In the genomic region with DNA sequence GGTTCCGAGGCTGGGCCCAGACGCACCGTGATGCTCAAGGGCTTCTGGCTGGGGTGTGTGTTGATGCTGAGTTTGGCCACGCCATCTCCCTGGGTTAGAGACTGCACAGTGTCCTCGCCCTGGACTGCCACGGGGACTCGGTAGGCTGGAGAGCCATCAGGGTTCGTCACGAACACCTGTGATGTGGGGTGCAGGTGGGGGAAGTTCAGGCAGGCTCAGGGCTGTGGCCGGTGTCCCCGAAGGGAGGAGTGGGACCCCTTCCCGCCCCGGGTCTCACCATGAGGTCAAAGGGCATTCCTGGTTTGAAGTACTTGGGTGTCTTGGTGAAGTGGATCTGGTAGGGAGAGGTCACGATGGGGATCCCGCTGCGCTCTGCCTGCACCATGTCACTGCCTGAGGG, we compare ENCODE assay signal across 1 cellular context.
TF ChIP-seq lines count a peak whose summit lies in the region.

No MANE protein-coding gene starts in this region.

TF ChIP-seq in HepG2, 621 proteins besides CTCF, POLR2A, EP300 and RAD21:
- TF ChIP-seq, protein P1, sequence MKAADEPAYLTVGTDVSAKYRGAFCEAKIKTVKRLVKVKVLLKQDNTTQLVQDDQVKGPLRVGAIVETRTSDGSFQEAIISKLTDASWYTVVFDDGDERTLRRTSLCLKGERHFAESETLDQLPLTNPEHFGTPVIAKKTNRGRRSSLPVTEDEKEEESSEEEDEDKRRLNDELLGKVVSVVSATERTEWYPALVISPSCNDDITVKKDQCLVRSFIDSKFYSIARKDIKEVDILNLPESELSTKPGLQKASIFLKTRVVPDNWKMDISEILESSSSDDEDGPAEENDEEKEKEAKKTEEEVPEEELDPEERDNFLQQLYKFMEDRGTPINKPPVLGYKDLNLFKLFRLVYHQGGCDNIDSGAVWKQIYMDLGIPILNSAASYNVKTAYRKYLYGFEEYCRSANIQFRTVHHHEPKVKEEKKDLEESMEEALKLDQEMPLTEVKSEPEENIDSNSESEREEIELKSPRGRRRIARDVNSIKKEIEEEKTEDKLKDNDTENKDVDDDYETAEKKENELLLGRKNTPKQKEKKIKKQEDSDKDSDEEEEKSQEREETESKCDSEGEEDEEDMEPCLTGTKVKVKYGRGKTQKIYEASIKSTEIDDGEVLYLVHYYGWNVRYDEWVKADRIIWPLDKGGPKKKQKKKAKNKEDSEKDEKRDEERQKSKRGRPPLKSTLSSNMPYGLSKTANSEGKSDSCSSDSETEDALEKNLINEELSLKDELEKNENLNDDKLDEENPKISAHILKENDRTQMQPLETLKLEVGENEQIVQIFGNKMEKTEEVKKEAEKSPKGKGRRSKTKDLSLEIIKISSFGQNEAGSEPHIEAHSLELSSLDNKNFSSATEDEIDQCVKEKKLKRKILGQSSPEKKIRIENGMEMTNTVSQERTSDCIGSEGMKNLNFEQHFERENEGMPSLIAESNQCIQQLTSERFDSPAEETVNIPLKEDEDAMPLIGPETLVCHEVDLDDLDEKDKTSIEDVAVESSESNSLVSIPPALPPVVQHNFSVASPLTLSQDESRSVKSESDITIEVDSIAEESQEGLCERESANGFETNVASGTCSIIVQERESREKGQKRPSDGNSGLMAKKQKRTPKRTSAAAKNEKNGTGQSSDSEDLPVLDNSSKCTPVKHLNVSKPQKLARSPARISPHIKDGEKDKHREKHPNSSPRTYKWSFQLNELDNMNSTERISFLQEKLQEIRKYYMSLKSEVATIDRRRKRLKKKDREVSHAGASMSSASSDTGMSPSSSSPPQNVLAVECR (CRISPR knock-in tag; IDR thresholded peaks at IDR 0.05; ENCODE audit: borderline replicate concordance) = 0 out of 2 replicates have a peak, but pooled peaks have one; percentile 4
- TF ChIP-seq CBX1 (IDR thresholded peaks at IDR 0.05; ENCODE audit: low read depth) = no peak
- peak; percentile 16; the same call in 1 of the 2 replicates for TF ChIP-seq POLR2G (IDR thresholded peaks at IDR 0.05; ENCODE audit: low read depth, low read length)
- no peak for TF ChIP-seq ZNF292 (CRISPR knock-in tag; IDR thresholded peaks at IDR 0.05; ENCODE audit: borderline replicate concordance, low read depth)
- TF ChIP-seq, protein P2, sequence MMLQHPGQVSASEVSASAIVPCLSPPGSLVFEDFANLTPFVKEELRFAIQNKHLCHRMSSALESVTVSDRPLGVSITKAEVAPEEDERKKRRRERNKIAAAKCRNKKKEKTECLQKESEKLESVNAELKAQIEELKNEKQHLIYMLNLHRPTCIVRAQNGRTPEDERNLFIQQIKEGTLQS (CRISPR knock-in tag; IDR thresholded peaks at IDR 0.05) = no peak
- peak; percentile 14; the same call in 1 of the 2 replicates for TF ChIP-seq ZNF768 (CRISPR knock-in tag; IDR thresholded peaks at IDR 0.05)
- TF ChIP-seq, protein P3, sequence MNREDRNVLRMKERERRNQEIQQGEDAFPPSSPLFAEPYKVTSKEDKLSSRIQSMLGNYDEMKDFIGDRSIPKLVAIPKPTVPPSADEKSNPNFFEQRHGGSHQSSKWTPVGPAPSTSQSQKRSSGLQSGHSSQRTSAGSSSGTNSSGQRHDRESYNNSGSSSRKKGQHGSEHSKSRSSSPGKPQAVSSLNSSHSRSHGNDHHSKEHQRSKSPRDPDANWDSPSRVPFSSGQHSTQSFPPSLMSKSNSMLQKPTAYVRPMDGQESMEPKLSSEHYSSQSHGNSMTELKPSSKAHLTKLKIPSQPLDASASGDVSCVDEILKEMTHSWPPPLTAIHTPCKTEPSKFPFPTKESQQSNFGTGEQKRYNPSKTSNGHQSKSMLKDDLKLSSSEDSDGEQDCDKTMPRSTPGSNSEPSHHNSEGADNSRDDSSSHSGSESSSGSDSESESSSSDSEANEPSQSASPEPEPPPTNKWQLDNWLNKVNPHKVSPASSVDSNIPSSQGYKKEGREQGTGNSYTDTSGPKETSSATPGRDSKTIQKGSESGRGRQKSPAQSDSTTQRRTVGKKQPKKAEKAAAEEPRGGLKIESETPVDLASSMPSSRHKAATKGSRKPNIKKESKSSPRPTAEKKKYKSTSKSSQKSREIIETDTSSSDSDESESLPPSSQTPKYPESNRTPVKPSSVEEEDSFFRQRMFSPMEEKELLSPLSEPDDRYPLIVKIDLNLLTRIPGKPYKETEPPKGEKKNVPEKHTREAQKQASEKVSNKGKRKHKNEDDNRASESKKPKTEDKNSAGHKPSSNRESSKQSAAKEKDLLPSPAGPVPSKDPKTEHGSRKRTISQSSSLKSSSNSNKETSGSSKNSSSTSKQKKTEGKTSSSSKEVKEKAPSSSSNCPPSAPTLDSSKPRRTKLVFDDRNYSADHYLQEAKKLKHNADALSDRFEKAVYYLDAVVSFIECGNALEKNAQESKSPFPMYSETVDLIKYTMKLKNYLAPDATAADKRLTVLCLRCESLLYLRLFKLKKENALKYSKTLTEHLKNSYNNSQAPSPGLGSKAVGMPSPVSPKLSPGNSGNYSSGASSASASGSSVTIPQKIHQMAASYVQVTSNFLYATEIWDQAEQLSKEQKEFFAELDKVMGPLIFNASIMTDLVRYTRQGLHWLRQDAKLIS (CRISPR knock-in tag; IDR thresholded peaks at IDR 0.05) = peak; percentile 42; the same call in 1 of the 2 replicates
- TF ChIP-seq ZNF383 (CRISPR knock-in tag; IDR thresholded peaks at IDR 0.05; ENCODE audit: borderline replicate concordance) = no peak
- no peak for TF ChIP-seq ZNF619 (CRISPR knock-in tag; IDR thresholded peaks at IDR 0.05)
- no peak for TF ChIP-seq ETV5 (CRISPR knock-in tag; IDR thresholded peaks at IDR 0.05; ENCODE audit: borderline replicate concordance)
- no peak for TF ChIP-seq DR1 (CRISPR knock-in tag; IDR thresholded peaks at IDR 0.05)
- peak; percentile 80 for TF ChIP-seq RBFOX2 (IDR thresholded peaks at IDR 0.05; ENCODE audit: low read depth, low read length)
- no peak for TF ChIP-seq ARID2 (CRISPR knock-in tag; IDR thresholded peaks at IDR 0.05; ENCODE audit: borderline replicate concordance)
- 0 out of 2 replicates have a peak, but pooled peaks have one; percentile 49 for TF ChIP-seq ZNF350 (CRISPR knock-in tag; IDR thresholded peaks at IDR 0.05; ENCODE audit: borderline replicate concordance, low read depth)
- TF ChIP-seq ZNF780A (CRISPR knock-in tag; IDR thresholded peaks at IDR 0.05) = no peak
- no peak for TF ChIP-seq ZNF615 (CRISPR knock-in tag; IDR thresholded peaks at IDR 0.05; ENCODE audit: borderline replicate concordance)
- TF ChIP-seq HNRNPL (IDR thresholded peaks at IDR 0.05; ENCODE audit: low read depth, low read length) = peak; percentile 54; the same call in 1 of the 2 replicates
- peak; percentile 98 for TF ChIP-seq AGO2 (optimal IDR thresholded peaks at IDR 0.05; ENCODE audit: low read depth, low read length)
- no peak for TF ChIP-seq ZNF598 (CRISPR knock-in tag; IDR thresholded peaks at IDR 0.05; ENCODE audit: borderline replicate concordance)
- no peak for TF ChIP-seq ZNF317 (CRISPR knock-in tag; IDR thresholded peaks at IDR 0.05)
- no peak for TF ChIP-seq XBP1 (CRISPR knock-in tag; IDR thresholded peaks at IDR 0.05)
- TF ChIP-seq ZSCAN20 (CRISPR knock-in tag; IDR thresholded peaks at IDR 0.05; ENCODE audit: borderline replicate concordance) = no peak
- no peak for TF ChIP-seq SIX1 (CRISPR knock-in tag; IDR thresholded peaks at IDR 0.05; ENCODE audit: borderline replicate concordance)
- TF ChIP-seq NONO (IDR thresholded peaks at IDR 0.05) = no peak
- TF ChIP-seq NONO (CRISPR knock-in tag; conservative IDR thresholded peaks at IDR 0.05) = 0 out of 2 replicates have a peak, but pooled peaks have one; percentile 50
- no peak for TF ChIP-seq AGO1 (IDR thresholded peaks at IDR 0.05; ENCODE audit: low read depth, low read length, poor library complexity, severe bottlenecking)
- no peak for TF ChIP-seq TCF12 (IDR thresholded peaks at IDR 0.05)
- no peak for TF ChIP-seq TCF12 (CRISPR knock-in tag; IDR thresholded peaks at IDR 0.05)
- TF ChIP-seq, protein P4, sequence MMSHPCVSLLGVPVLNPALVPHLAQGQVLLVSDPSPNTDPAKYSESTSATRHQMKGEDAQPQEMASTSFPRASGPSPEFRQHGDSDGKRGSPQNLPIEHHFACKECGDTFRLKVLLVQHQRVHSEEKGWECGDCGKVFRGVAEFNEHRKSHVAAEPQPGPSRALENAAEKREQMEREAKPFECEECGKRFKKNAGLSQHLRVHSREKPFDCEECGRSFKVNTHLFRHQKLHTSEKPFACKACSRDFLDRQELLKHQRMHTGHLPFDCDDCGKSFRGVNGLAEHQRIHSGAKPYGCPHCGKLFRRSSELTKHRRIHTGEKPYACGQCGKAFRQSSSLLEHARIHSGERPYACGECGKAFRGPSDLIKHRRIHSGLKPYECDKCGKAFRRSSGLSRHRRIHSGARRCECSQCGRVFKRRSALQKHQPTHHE (CRISPR knock-in tag; IDR thresholded peaks at IDR 0.05; ENCODE audit: borderline replicate concordance) = no peak
- TF ChIP-seq SMAD9 (CRISPR knock-in tag; IDR thresholded peaks at IDR 0.05) = no peak
- 0 out of 2 replicates have a peak, but pooled peaks have one; percentile 30 for TF ChIP-seq ZC3H13 (CRISPR knock-in tag; IDR thresholded peaks at IDR 0.05)
- TF ChIP-seq CBFB (CRISPR knock-in tag; IDR thresholded peaks at IDR 0.05) = no peak
- TF ChIP-seq, protein P5, sequence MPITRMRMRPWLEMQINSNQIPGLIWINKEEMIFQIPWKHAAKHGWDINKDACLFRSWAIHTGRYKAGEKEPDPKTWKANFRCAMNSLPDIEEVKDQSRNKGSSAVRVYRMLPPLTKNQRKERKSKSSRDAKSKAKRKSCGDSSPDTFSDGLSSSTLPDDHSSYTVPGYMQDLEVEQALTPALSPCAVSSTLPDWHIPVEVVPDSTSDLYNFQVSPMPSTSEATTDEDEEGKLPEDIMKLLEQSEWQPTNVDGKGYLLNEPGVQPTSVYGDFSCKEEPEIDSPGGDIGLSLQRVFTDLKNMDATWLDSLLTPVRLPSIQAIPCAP (CRISPR knock-in tag; IDR thresholded peaks at IDR 0.05; ENCODE audit: low read depth) = no peak
- TF ChIP-seq, protein P6, sequence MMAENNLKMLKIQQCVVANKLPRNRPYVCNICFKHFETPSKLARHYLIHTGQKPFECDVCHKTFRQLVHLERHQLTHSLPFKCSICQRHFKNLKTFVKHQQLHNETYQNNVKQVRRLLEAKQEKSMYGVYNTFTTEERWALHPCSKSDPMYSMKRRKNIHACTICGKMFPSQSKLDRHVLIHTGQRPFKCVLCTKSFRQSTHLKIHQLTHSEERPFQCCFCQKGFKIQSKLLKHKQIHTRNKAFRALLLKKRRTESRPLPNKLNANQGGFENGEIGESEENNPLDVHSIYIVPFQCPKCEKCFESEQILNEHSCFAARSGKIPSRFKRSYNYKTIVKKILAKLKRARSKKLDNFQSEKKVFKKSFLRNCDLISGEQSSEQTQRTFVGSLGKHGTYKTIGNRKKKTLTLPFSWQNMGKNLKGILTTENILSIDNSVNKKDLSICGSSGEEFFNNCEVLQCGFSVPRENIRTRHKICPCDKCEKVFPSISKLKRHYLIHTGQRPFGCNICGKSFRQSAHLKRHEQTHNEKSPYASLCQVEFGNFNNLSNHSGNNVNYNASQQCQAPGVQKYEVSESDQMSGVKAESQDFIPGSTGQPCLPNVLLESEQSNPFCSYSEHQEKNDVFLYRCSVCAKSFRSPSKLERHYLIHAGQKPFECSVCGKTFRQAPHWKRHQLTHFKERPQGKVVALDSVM (CRISPR knock-in tag; IDR thresholded peaks at IDR 0.05) = no peak
- TF ChIP-seq ZNF101 (CRISPR knock-in tag; IDR thresholded peaks at IDR 0.05; ENCODE audit: borderline replicate concordance, low read depth) = no peak
- TF ChIP-seq PAF1 (CRISPR knock-in tag; IDR thresholded peaks at IDR 0.05) = peak; percentile 80; the same call in 1 of the 2 replicates
- TF ChIP-seq ZNF205 (CRISPR knock-in tag; IDR thresholded peaks at IDR 0.05) = no peak
- no peak for TF ChIP-seq SMAD3 (CRISPR knock-in tag; IDR thresholded peaks at IDR 0.05)
- TF ChIP-seq ZNF550 (CRISPR knock-in tag; IDR thresholded peaks at IDR 0.05; ENCODE audit: borderline replicate concordance) = no peak
- TF ChIP-seq ZFP90 (CRISPR knock-in tag; IDR thresholded peaks at IDR 0.05; ENCODE audit: borderline replicate concordance) = no peak
